In the genomic region with DNA sequence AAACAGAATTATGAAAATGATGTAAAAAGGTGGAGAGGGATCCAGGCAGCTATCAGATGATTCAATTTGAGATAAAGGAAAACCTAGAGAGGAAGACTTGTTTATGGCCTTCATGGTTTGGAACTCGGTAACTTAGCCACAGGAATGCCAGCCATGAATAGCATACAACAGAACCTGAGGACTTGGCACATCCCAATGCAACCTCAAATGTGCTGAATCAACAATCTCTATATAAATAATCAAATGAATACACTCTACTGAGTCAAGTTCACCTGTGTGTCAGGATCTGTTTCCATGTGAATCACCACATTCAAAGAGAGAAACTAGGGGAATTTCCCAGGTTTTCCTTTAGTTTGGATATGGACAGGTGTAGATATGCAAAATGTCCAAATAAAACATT, we compare ENCODE assay signal across 25 cellular contexts.
DNase-seq lines count a peak whose midpoint lies in the region; ATAC-seq, FAIRE-seq and TF ChIP-seq lines count a peak whose summit lies in the region.
"Had no signal": no experiment of that assay in that cellular context is flagged by ENCODE, and none has a peak within 500 bp of the region (broad histone marks: within the 10 kb centered on the region; RNA-seq: fewer than 3 reads in every experiment).

No MANE protein-coding gene starts in this region.

- no peak overlapping the region for H2BK20ac ChIP-seq in IMR-90 (ENCODE audit: low read depth, low read length)

- no peak overlapping the region for H3K27ac ChIP-seq in IMR-90 (ENCODE audit: insufficient read depth, low read length)
- H3K27ac ChIP-seq: adrenal gland, heart right ventricle, HL-60, ovary, thyroid gland had no signal

- DNase-seq in IMR-90 (peak; percentile 24), RCC 7860 (ENCODE audit: low spot score) (peak; percentile 4), epithelial cell of proximal tubule (ENCODE audit: low read depth) (peak; percentile 43), renal cortical epithelial cell (ENCODE audit: low read depth) (peak; percentile 85), HTR-8/SVneo (ENCODE audit: insufficient read length, low spot score) (no peak), NCI-H748 (lab: John Stamatoyannopoulos, UW; ENCODE audit: unreplicated experiment) (no peak), GM10266 (ENCODE audit: extremely low spot score) (no peak)
- DNase-seq: activated gamma-delta T cell; adrenal gland; Caco-2; effector CD4-positive, alpha-beta T cell; GDM1; HCEC 1CT; heart right ventricle; KBM-7; NCI-H2081; NCI-H524 treated with DMSO at 0.1 percent for 48 hours; ovary; Right ventricle myocardium superior; stimulated activated naive B cell treated with anti-CD40 and anti-IgM and Interleukin-4, amounts not matched to agents 10 μg/mL and 1 μg/mL and 100 μg/mL, for 72 hours; T-helper 1 cell had no signal

- no CpG with 5 or more reads among the region's 1 CpG for WGBS in IMR-90 (ENCODE audit: extremely low coverage in 2 of 2, insufficient read length in 1 of 2), 2 experiments

- H3K9me1 ChIP-seq in IMR-90 (ENCODE audit: insufficient read depth, low read length), result no peaks in the 10 kb centered on the region

- H3K14ac ChIP-seq in IMR-90 (replicated peaks; ENCODE audit: low read depth, low read length), result no peak overlapping the region

- ATAC-seq in IMR-90 (ENCODE audit: low read depth), result no peak
- ATAC-seq: GM12878; heart right ventricle; sciatic nerve; stimulated activated naive B cell treated with anti-CD40 and anti-IgM and Interleukin-4, amounts not matched to agents 10 μg/mL and 1 μg/mL and 100 μg/mL, for 72 hours had no signal

- no peak overlapping the region for H2BK5ac ChIP-seq in IMR-90 (ENCODE audit: low read depth, low read length, poor library complexity, severe bottlenecking)

- no peak overlapping the region for H2AFZ ChIP-seq in IMR-90 (replicated peaks; ENCODE audit: low read length, poor library complexity)

- TF ChIP-seq CTCF in IMR-90 (conservative IDR thresholded peaks at IDR 0.05; ENCODE audit: low read depth, low read length), result no peak
- TF ChIP-seq CTCF in epithelial cell of proximal tubule (conservative IDR thresholded peaks at IDR 0.05; ENCODE audit: low read depth, low read length), result no peak
- TF ChIP-seq CTCF in GM10266 (IDR thresholded peaks at IDR 0.05; ENCODE audit: control insufficient read depth, insufficient read depth, low read depth, missing control alignments), result no peak

- H2BK15ac ChIP-seq in IMR-90 (ENCODE audit: low read depth, low read length), result no peak overlapping the region

- dilution Hi-C loops in IMR-90 (cut with HindIII; ENCODE audit: low sequenced_read_pairs, unreplicated experiment), result no loop called here

- no peak overlapping the region for H2AK5ac ChIP-seq in IMR-90 (ENCODE audit: low read depth, low read length)

- no peak overlapping the region for H3K4ac ChIP-seq in IMR-90 (ENCODE audit: low read depth, low read length)

- no peak overlapping the region for H3K23ac ChIP-seq in IMR-90 (ENCODE audit: low read depth, low read length)

- no peaks in the 10 kb centered on the region for H3K79me1 ChIP-seq in IMR-90 (ENCODE audit: low read depth in 1 of 2, low read length in 2 of 2)

- TF ChIP-seq POLR2A in IMR-90 (IDR thresholded peaks at IDR 0.05; ENCODE audit: low read depth, low read length), result no peak

- H3K4me2 ChIP-seq in IMR-90 (ENCODE audit: low read depth, low read length), result no peak overlapping the region

- no peak overlapping the region for H4K5ac ChIP-seq in IMR-90 (ENCODE audit: low read depth, low read length)

- no peaks in the 10 kb centered on the region for H3K4me1 ChIP-seq in IMR-90 (ENCODE audit: control insufficient read depth, insufficient read depth, low read length)
- H3K4me1 ChIP-seq: adrenal gland, Caco-2, heart right ventricle, thyroid gland had no signal

- no peak overlapping the region for H3K56ac ChIP-seq in IMR-90 (ENCODE audit: extremely low read depth, insufficient read depth, low read length)

- no peaks in the 10 kb centered on the region for H3K9me3 ChIP-seq in IMR-90 (ENCODE audit: control insufficient read depth, insufficient read depth, low read length)
- H3K9me3 ChIP-seq: adrenal gland, Caco-2, heart right ventricle, ovary, thyroid gland had no signal

- H2BK120ac ChIP-seq in IMR-90 (ENCODE audit: low read depth, low read length), result no peak overlapping the region

- CTCF ChIA-PET in IMR-90 (lab: Yijun Ruan, JAX), result no interaction called here

- H3K36me3 ChIP-seq in IMR-90 (ENCODE audit: control insufficient read depth, insufficient read depth, low read length), result no peaks in the 10 kb centered on the region
- H3K36me3 ChIP-seq: adrenal gland, heart right ventricle, ovary, thyroid gland had no signal

- no peaks in the 10 kb centered on the region for H4K20me1 ChIP-seq in IMR-90 (ENCODE audit: insufficient read depth, low read length)

- no peak overlapping the region for H2AK9ac ChIP-seq in IMR-90 (replicated peaks; ENCODE audit: low read depth, low read length, poor library complexity)

- POLR2A ChIA-PET in IMR-90 (lab: Charles Lee; ENCODE audit: unreplicated experiment), result no interaction called here

- TF ChIP-seq RAD21 in IMR-90 (IDR thresholded peaks at IDR 0.05; ENCODE audit: low read length), result no peak

- no peak overlapping the region for H3K18ac ChIP-seq in IMR-90 (ENCODE audit: low read depth, low read length)

- in situ Hi-C loops in IMR-90 (cut with MboI; ENCODE audit: low sequenced_read_pairs), result no loop called here

- H4K8ac ChIP-seq in IMR-90 (ENCODE audit: low read depth in 2 of 2, low read length in 2 of 2), result no peak overlapping the region

- H3K27me3 ChIP-seq in IMR-90 (ENCODE audit: control insufficient read depth, insufficient read depth, low read length), result peaks cover 3% of the 10 kb centered on the region; the same call in 1 of the 2 replicates
- H3K27me3 ChIP-seq: adrenal gland, ovary, thyroid gland had no signal

- no peak overlapping the region for H3K9ac ChIP-seq in IMR-90 (ENCODE audit: low read depth, low read length)

- no TSS peak for BruUV-seq in IMR-90 (replicated peaks; lab: Mats Ljungman, UMichigan)

- intact Hi-C loops in IMR-90 (cut with micrococcal nuclease), result no loop called here

- FAIRE-seq in RCC 7860 (lab: Jason Lieb, UNC) (no peak), HTR-8/SVneo (lab: Jason Lieb, UNC) (no peak)
- FAIRE-seq: GM12878 had no signal

- no peak overlapping the region for H4K91ac ChIP-seq in IMR-90 (ENCODE audit: insufficient read depth, low read depth, low read length)

- H3K4me3 ChIP-seq in IMR-90 (ENCODE audit: insufficient read depth, low read depth, low read length) (no peak overlapping the region), epithelial cell of proximal tubule (ENCODE audit: low read depth, low read length) (no peak overlapping the region)
- H3K4me3 ChIP-seq: adrenal gland, GM12878, heart right ventricle, ovary, thyroid gland had no signal

TF ChIP-seq in IMR-90, 13 proteins besides CTCF, POLR2A, EP300 and RAD21:
- TF ChIP-seq RFX5 (IDR thresholded peaks at IDR 0.05; ENCODE audit: low read depth, low read length) (no peak), MAFK (IDR thresholded peaks at IDR 0.05; ENCODE audit: low read depth, low read length) (peak; percentile 66)

Comparison
In these comparisons a context has a peak if more than half of its experiments do, and no peak if none do; other contexts are left out.
1. DNase-seq: peak in IMR-90 (single experiment), RCC 7860 (single experiment), epithelial cell of proximal tubule (single experiment) and renal cortical epithelial cell (single experiment); none in HTR-8/SVneo (single experiment), NCI-H748 (single experiment) and GM10266 (single experiment).